ENCODE assay signal across 18 cellular contexts in the genomic region with DNA sequence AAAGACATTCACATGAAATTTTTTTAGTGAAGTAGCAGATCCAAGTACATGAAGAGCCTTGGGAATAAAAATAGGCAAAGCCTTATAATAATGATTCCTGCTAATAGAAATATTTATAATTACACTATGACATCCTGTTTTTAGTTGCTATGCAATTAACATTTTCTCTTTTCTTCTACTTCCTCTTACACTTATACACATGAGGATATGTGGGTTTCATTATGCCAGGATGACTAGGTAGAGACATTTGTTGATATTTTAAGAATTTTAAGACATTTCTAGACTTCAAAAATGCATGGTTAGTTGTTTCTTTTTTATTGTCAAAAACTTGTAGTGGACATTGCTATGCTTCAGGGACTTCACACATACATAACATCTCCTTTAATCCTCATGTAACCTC.
DNase-seq lines count a peak whose midpoint lies in the region; ATAC-seq and TF ChIP-seq lines count a peak whose summit lies in the region.
"Had no signal": no experiment of that assay in that cellular context is flagged by ENCODE, and none has a peak within 500 bp of the region (broad histone marks: within the 10 kb centered on the region; RNA-seq: fewer than 3 reads in every experiment).

No MANE protein-coding gene starts in this region.

- ATAC-seq in GM18519 (IDR thresholded peaks at IDR 0.05; ENCODE audit: low FRiP score, unreplicated experiment) = peak; percentile 66
- ATAC-seq in GM21367 (IDR thresholded peaks at IDR 0.05; ENCODE audit: unreplicated experiment) = peak; percentile 47
- peak; percentile 36 for ATAC-seq in stimulated activated memory B cell treated with anti-CD40 and anti-IgM and Interleukin-4, amounts not matched to agents 10 μg/mL and 1 μg/mL and 100 μg/mL, for 72 hours
- ATAC-seq: SK-N-SH treated with all-trans-retinoic acid at 6 μM for 48 hours had no signal

- CTCF ChIA-PET in A673 (lab: Charles Lee) = no interaction called here

- H3K4me3 ChIP-seq in MM.1S (ENCODE audit: low read length) (no peak overlapping the region), A673 (ENCODE audit: low read depth, low read length, poor library complexity, severe bottlenecking) (no peak overlapping the region)

- peaks cover 12% of the 10 kb centered on the region for H3K4me1 Mint-ChIP-seq in stimulated activated memory B cell treated with anti-CD40 and anti-IgM and Interleukin-4, amounts not matched to agents 10 μg/mL and 1 μg/mL and 100 μg/mL, for 72 hours
- H3K4me1 Mint-ChIP-seq: CD4-positive, CD25-positive, alpha-beta regulatory T cell had no signal

- H3K4me2 ChIP-seq in MM.1S (ENCODE audit: low read depth, low read length) = 0 out of 2 replicates have a peak overlapping the region, but pooled peaks have one; percentile 14

- H3K36me3 ChIP-seq in MM.1S (replicated peaks; ENCODE audit: insufficient read depth, low read length) (no peaks in the 10 kb centered on the region), A673 (ENCODE audit: insufficient read depth, low read length, poor library complexity, severe bottlenecking) (no peaks in the 10 kb centered on the region)

- intact Hi-C loops in A673 (cut with micrococcal nuclease; ENCODE audit: unreplicated experiment) = no loop called here

- no peaks in the 10 kb centered on the region for H3K27me3 ChIP-seq in MM.1S (replicated peaks; ENCODE audit: insufficient read depth, low read length)
- no peaks in the 10 kb centered on the region for H3K27me3 ChIP-seq in A673 (replicated peaks; ENCODE audit: insufficient read depth, low read depth, low read length, poor library complexity)

- H3K9ac ChIP-seq in MM.1S (ENCODE audit: low read length) = no peak overlapping the region

- H3K27ac ChIP-seq in MM.1S (ENCODE audit: low read length) = no peak overlapping the region; the same call in 1 of the 2 replicates
- H3K27ac ChIP-seq in A673 (ENCODE audit: low read depth, low read length, poor library complexity, severe bottlenecking) = no peak overlapping the region

- no peaks in the 10 kb centered on the region for H3K9me3 Mint-ChIP-seq in stimulated activated memory B cell treated with anti-CD40 and anti-IgM and Interleukin-4, amounts not matched to agents 10 μg/mL and 1 μg/mL and 100 μg/mL, for 72 hours

- H3F3A ChIP-seq in MM.1S (ENCODE audit: insufficient read depth, low read length) = peaks cover 5% of the 10 kb centered on the region; the same call in 1 of the 2 replicates

- no peaks in the 10 kb centered on the region for H3K9me2 ChIP-seq in MM.1S (replicated peaks; ENCODE audit: insufficient read depth, low read length)

- no peak overlapping the region for H3K27ac Mint-ChIP-seq in stimulated activated memory B cell treated with anti-CD40 and anti-IgM and Interleukin-4, amounts not matched to agents 10 μg/mL and 1 μg/mL and 100 μg/mL, for 72 hours
- H3K27ac Mint-ChIP-seq: CD4-positive, CD25-positive, alpha-beta regulatory T cell had no signal

- H3K4me3 Mint-ChIP-seq in stimulated activated memory B cell treated with anti-CD40 and anti-IgM and Interleukin-4, amounts not matched to agents 10 μg/mL and 1 μg/mL and 100 μg/mL, for 72 hours = no peak overlapping the region
- H3K4me3 Mint-ChIP-seq: CD4-positive, CD25-positive, alpha-beta regulatory T cell had no signal

- no TSS peak for BruUV-seq in A673 (replicated peaks; lab: Mats Ljungman, UMichigan)

- no peaks in the 10 kb centered on the region for H4K20me1 ChIP-seq in MM.1S (ENCODE audit: insufficient read depth, low read length)

- H3K9me3 ChIP-seq in MM.1S (replicated peaks; ENCODE audit: insufficient read depth, low read length) (no peaks in the 10 kb centered on the region), A673 (ENCODE audit: low read depth, low read length, poor library complexity, severe bottlenecking) (no peaks in the 10 kb centered on the region)
- H3K9me3 ChIP-seq: Caco-2 had no signal

- no peak overlapping the region for H2AFZ ChIP-seq in MM.1S (ENCODE audit: low read length)

- H3K4me1 ChIP-seq in MM.1S (ENCODE audit: low read length) (peaks cover 14% of the 10 kb centered on the region; the same call in 1 of the 2 replicates), A673 (ENCODE audit: insufficient read depth, low read length, poor library complexity, severe bottlenecking) (peaks cover 25% of the 10 kb centered on the region)
- H3K4me1 ChIP-seq: Caco-2 had no signal

- no peaks in the 10 kb centered on the region for H3K27me3 Mint-ChIP-seq in stimulated activated memory B cell treated with anti-CD40 and anti-IgM and Interleukin-4, amounts not matched to agents 10 μg/mL and 1 μg/mL and 100 μg/mL, for 72 hours
- H3K27me3 Mint-ChIP-seq: CD4-positive, CD25-positive, alpha-beta regulatory T cell had no signal

- TF ChIP-seq CTCF in MM.1S (IDR thresholded peaks at IDR 0.05; ENCODE audit: low read length) = no peak
- no peak for TF ChIP-seq CTCF in A673 (conservative IDR thresholded peaks at IDR 0.05; ENCODE audit: low read depth, low read length)

- no peaks in the 10 kb centered on the region for H3K79me2 ChIP-seq in MM.1S (ENCODE audit: low read length)

- POLR2A ChIA-PET in A673 (lab: Charles Lee; ENCODE audit: low non-redundant PET) = no interaction called here

- DNase-seq in MM.1S (no peak), NCI-H187 (lab: John Stamatoyannopoulos, UW) (no peak), A673 (ENCODE audit: low spot score) (no peak)
- DNase-seq in activated T-cell treated with anti-CD3 and anti-CD28 coated beads, Interleukin-2, amount 50 U/mL, for 48 hours = no peak
- DNase-seq: ACHN; AML-193; Caco-2; CD4-positive, CD25-positive, alpha-beta regulatory T cell; DMS153; EL; H7; NCI-H1436 treated with DMSO at 0.1 percent for 48 hours; NCI-H510A treated with DMSO at 0.1 percent for 48 hours; Right ventricle myocardium superior had no signal

- H3K36me3 Mint-ChIP-seq in stimulated activated memory B cell treated with anti-CD40 and anti-IgM and Interleukin-4, amounts not matched to agents 10 μg/mL and 1 μg/mL and 100 μg/mL, for 72 hours = no peaks in the 10 kb centered on the region
- H3K36me3 Mint-ChIP-seq: CD4-positive, CD25-positive, alpha-beta regulatory T cell had no signal
